Comparison of ENCODE assay signal across 16 cellular contexts in genomic region chr2:127636248-127637235, GRCh38. TPM values are rescaled to one million over a fixed set of nuclear protein-coding genes. Genes with fewer than 3 reads are reported as not detected.
DNase-seq lines count a peak whose midpoint lies in the region; ATAC-seq and TF ChIP-seq lines count a peak whose summit lies in the region.
"Had no signal": no experiment of that assay in that cellular context is flagged by ENCODE, and none has a peak within 500 bp of the region (broad histone marks: within the 10 kb centered on the region; RNA-seq: fewer than 3 reads in every experiment).

No MANE protein-coding gene starts in this region.

- in situ Hi-C loops in gastrocnemius medialis (cut with MboI; ENCODE audit: low sequenced_read_pairs in 4 of 4): no loop called here

- WGBS in right cardiac atrium: 89% methylated on average over 33 of the region's 33 CpGs

- H3K9me3 ChIP-seq in DND-41 (ENCODE audit: insufficient read depth, low read length, severe bottlenecking) (no peaks in the 10 kb centered on the region), Peyer's patch (no peaks in the 10 kb centered on the region), right cardiac atrium (ENCODE audit: control insufficient read depth, low read length) (no peaks in the 10 kb centered on the region), gastrocnemius medialis (no peaks in the 10 kb centered on the region)
- H3K9me3 ChIP-seq: ovary, SJCRH30 had no signal

- no peak overlapping the region for H2AFZ ChIP-seq in DND-41 (ENCODE audit: low read depth, low read length)

- peaks cover 58% of the 10 kb centered on the region for H3K4me1 Mint-ChIP-seq in CD14-positive monocyte

- H3K36me3 Mint-ChIP-seq in CD14-positive monocyte: peaks cover 2 to 10% of the 10 kb centered on the region in 2 donors
- H3K36me3 Mint-ChIP-seq: stimulated activated effector memory CD8-positive, alpha-beta T cell treated with anti-CD3 and anti-CD28 coated beads, Interleukin-12 subunit alpha, Interleukin-12 subunit beta, amount 100 ng/mL, for 72 hours had no signal

- H3K9ac ChIP-seq in DND-41 (ENCODE audit: low read depth, low read length): peak overlapping the region; percentile 86

- H3K4me1 ChIP-seq in DND-41 (ENCODE audit: insufficient read depth, low read length): peaks cover 97% of the 10 kb centered on the region
- peaks cover 0 to 84% (median 35%) of the 10 kb centered on the region in 4 donors for H3K4me1 ChIP-seq in Peyer's patch
- H3K4me1 ChIP-seq in right cardiac atrium (ENCODE audit: control insufficient read depth, insufficient read depth, low read length): peaks cover 14% of the 10 kb centered on the region
- H3K4me1 ChIP-seq in gastrocnemius medialis: peaks cover 18 to 27% of the 10 kb centered on the region in 2 donors

- peak overlapping the region; percentile 85 for H3K4me2 ChIP-seq in DND-41 (ENCODE audit: insufficient read depth, low read length)

- DNase-seq in DND-41 (peak; percentile 40), Peyer's patch (peak in 2 of 3 donors; percentile 65 to 76), right cardiac atrium (peak; percentile 25 to 64 (median 61)), gastrocnemius medialis (no peak), SIG-M5 (lab: John Stamatoyannopoulos, UW) (no peak), CD1c-positive myeloid dendritic cell (ENCODE audit: extremely low spot score) (no peak), CD14-positive monocyte (ENCODE audit: low spot score) (no peak)
- DNase-seq: NCI-H1092 treated with DMSO at 0.1 percent for 48 hours; ovary; SJCRH30; stimulated activated CD4-positive, alpha-beta T cell treated with anti-CD3 and anti-CD28 coated beads, Interleukin-2, amount 100 ng/mL, for 24 hours had no signal

- H3K27me3 ChIP-seq in DND-41 (ENCODE audit: insufficient read depth, low read length, poor library complexity) (no peaks in the 10 kb centered on the region), Peyer's patch (no peaks in the 10 kb centered on the region), right cardiac atrium (ENCODE audit: control insufficient read depth, insufficient read depth) (no peaks in the 10 kb centered on the region), gastrocnemius medialis (no peaks in the 10 kb centered on the region)
- H3K27me3 ChIP-seq: ovary, SJCRH30 had no signal

- no peaks in the 10 kb centered on the region for H3K9me3 Mint-ChIP-seq in CD14-positive monocyte
- H3K9me3 Mint-ChIP-seq: activated T-helper 2 cell treated with anti-CD3 and anti-CD28 coated beads, Interferon-gamma antibody, Interleukin-2, Interleukin-4, amounts not matched to agents 10 μg/mL and 5 μg/mL and 100 μg/mL, durations not matched to agents 14 hours and 24 hours and 36 hours; stimulated activated effector memory CD8-positive, alpha-beta T cell treated with anti-CD3 and anti-CD28 coated beads, Interleukin-12 subunit alpha, Interleukin-12 subunit beta, amount 100 ng/mL, for 72 hours had no signal

- no peaks in the 10 kb centered on the region for H4K20me1 ChIP-seq in DND-41 (ENCODE audit: insufficient read depth, low read length)

- H3K27ac ChIP-seq in DND-41 (ENCODE audit: low read length) (peak overlapping the region; percentile 97), Peyer's patch (peak overlapping the region in 3 of 4 donors; percentile 59 to 83 (median 60)), right cardiac atrium (ENCODE audit: low read length) (peak overlapping the region; percentile 16), gastrocnemius medialis (peak overlapping the region; percentile 67 to 77 (median 71))
- H3K27ac ChIP-seq: ovary had no signal

- TF ChIP-seq CTCF in DND-41 (IDR thresholded peaks at IDR 0.05; ENCODE audit: borderline replicate concordance, extremely low read depth, low read length, poor library complexity, severe bottlenecking) (no peak), Peyer's patch (IDR thresholded peaks at IDR 0.05) (no peak), gastrocnemius medialis (IDR thresholded peaks at IDR 0.05 in 4 of 5, conservative IDR thresholded peaks at IDR 0.05 in 1 of 5) (no peak), CD14-positive monocyte (IDR thresholded peaks at IDR 0.05) (no peak)

- peaks cover 55% of the 10 kb centered on the region for H3K79me2 ChIP-seq in DND-41 (ENCODE audit: insufficient read depth, low read length)

- H3K27me3 Mint-ChIP-seq in CD14-positive monocyte (ENCODE audit: low read depth in 3 of 3): peaks cover 0 to 1% (median 0%) of the 10 kb centered on the region in 3 donors

- ATAC-seq in DND-41 (ENCODE audit: insufficient read depth, low read depth): no peak
- ATAC-seq in right cardiac atrium: no peak
- no peak for ATAC-seq in gastrocnemius medialis
- ATAC-seq in GM21360 (IDR thresholded peaks at IDR 0.05; ENCODE audit: unreplicated experiment): no peak
- ATAC-seq: stimulated activated effector memory CD8-positive, alpha-beta T cell treated with anti-CD3 and anti-CD28 coated beads, Interleukin-12 subunit alpha, Interleukin-12 subunit beta, amount 100 ng/mL, for 72 hours had no signal

- H3K4me3 ChIP-seq in DND-41 (ENCODE audit: low read depth in 1 of 2, low read length in 2 of 2) (peak overlapping the region in 1 of 2 experiments; percentile 30; a peak in 1 of 4 replicates), Peyer's patch (no peak overlapping the region), right cardiac atrium (ENCODE audit: low read length) (no peak overlapping the region), gastrocnemius medialis (no peak overlapping the region)
- H3K4me3 ChIP-seq: ovary, SJCRH30 had no signal

- H3K27ac Mint-ChIP-seq in CD14-positive monocyte: peak overlapping the region in 2 of 7 donors; percentile 14 to 60
- H3K27ac Mint-ChIP-seq: activated T-helper 2 cell treated with anti-CD3 and anti-CD28 coated beads, Interferon-gamma antibody, Interleukin-2, Interleukin-4, amounts not matched to agents 10 μg/mL and 5 μg/mL and 100 μg/mL, durations not matched to agents 14 hours and 24 hours and 36 hours; stimulated activated effector memory CD8-positive, alpha-beta T cell treated with anti-CD3 and anti-CD28 coated beads, Interleukin-12 subunit alpha, Interleukin-12 subunit beta, amount 100 ng/mL, for 72 hours had no signal

- intact Hi-C loops in right cardiac atrium (cut with DNase I) (no loop called here), gastrocnemius medialis (cut with DNase I; ENCODE audit: low total_unique reads) (no loop called here), CD14-positive monocyte (cut with micrococcal nuclease) (no loop called here)

- no peak overlapping the region for H3K4me3 Mint-ChIP-seq in CD14-positive monocyte
- H3K4me3 Mint-ChIP-seq: stimulated activated effector memory CD8-positive, alpha-beta T cell treated with anti-CD3 and anti-CD28 coated beads, Interleukin-12 subunit alpha, Interleukin-12 subunit beta, amount 100 ng/mL, for 72 hours had no signal

- peaks cover 82% of the 10 kb centered on the region for H3K36me3 ChIP-seq in DND-41 (ENCODE audit: insufficient read depth, low read length)
- peaks cover 0 to 59% (median 0%) of the 10 kb centered on the region in 3 donors for H3K36me3 ChIP-seq in Peyer's patch
- no peaks in the 10 kb centered on the region for H3K36me3 ChIP-seq in gastrocnemius medialis
- H3K36me3 ChIP-seq: ovary, SJCRH30 had no signal

- no peak for TF ChIP-seq POLR2A in Peyer's patch (IDR thresholded peaks at IDR 0.05)
- no peak for TF ChIP-seq POLR2A in gastrocnemius medialis (IDR thresholded peaks at IDR 0.05)

RNA-seq across cellular contexts. Expression of gene GPR17, which starts 9.4 kb away (rescaled TPM):
- not detected for total RNA-seq in Peyer's patch
- total RNA-seq in right cardiac atrium: under 1 TPM in 2 of 4 donors, not detected in 2; 0.31 to 0.40 TPM
- polyA plus RNA-seq in right cardiac atrium: 4.0 TPM
- under 1 TPM in 1 of 4 donors, not detected in 3; 0.20 TPM for total RNA-seq in gastrocnemius medialis
- not detected for polyA plus RNA-seq in CD14-positive monocyte
- total RNA-seq: activated T-helper 2 cell treated with anti-CD3 and anti-CD28 coated beads, Interferon-gamma antibody, Interleukin-2, Interleukin-4, amounts not matched to agents 10 μg/mL and 5 μg/mL and 100 μg/mL, durations not matched to agents 14 hours and 24 hours and 36 hours; kidney epithelial cell; NCI-H460; ovary; SJCRH30 had no signal

RNA-seq across cellular contexts. Expression of gene LIMS2, which starts 38.8 kb away (rescaled TPM):
- total RNA-seq in Peyer's patch (10 to 100 TPM in 3 of 4 donors, 1 to 10 TPM in 1; 7.7 to 95.7 (median 21.9) TPM), right cardiac atrium (100 to 1,000 TPM; 163 to 224 (median 209) TPM), gastrocnemius medialis (10 to 100 TPM in 2 of 4 donors, 1 to 10 TPM in 2; 5.3 to 15.5 (median 9.9) TPM)
- polyA plus RNA-seq in right cardiac atrium (178 TPM), CD14-positive monocyte (1 to 10 TPM in 1 of 2 donors, under 1 TPM in 1; 0.13 to 1.3 TPM)
- total RNA-seq: NCI-H460 had no signal

Comparison
In these comparisons a context has a peak if more than half of its experiments do, and no peak if none do; other contexts are left out.
1. DNase-seq: peak in DND-41 (single experiment), Peyer's patch (2 of 3) and right cardiac atrium (3 of 3); none in gastrocnemius medialis (0 of 2), SIG-M5 (single experiment), CD1c-positive myeloid dendritic cell (single experiment) and CD14-positive monocyte (single experiment).
2. H3K27ac ChIP-seq: peak in every context shown above with its lines; median percentile 97 in DND-41; 71 in gastrocnemius medialis; 60 in Peyer's patch; 16 in right cardiac atrium.